ENCODE assay signal across 11 cellular contexts in the genomic region with DNA sequence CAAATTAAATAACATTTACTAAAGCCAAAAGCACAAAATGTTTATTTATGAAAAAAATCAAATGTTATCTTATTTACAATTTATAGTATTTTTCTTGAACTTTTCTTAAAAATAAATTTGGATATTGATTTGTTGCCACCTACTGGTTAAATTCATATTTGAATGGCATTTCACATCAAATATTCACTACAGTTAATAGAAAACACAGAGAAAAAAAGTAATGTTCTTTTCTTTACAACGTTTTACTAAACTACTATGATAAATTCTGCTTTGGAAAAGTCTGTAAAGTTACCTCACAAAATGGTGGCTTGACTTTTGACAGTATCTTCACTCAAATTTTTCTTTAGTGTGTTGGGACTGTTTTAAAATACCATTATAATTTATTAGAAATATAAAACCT. TPM values are rescaled to one million over a fixed set of nuclear protein-coding genes. Genes with fewer than 3 reads are reported as not detected.
DNase-seq lines count a peak whose midpoint lies in the region; ATAC-seq, FAIRE-seq and TF ChIP-seq lines count a peak whose summit lies in the region.
"Had no signal": no experiment of that assay in that cellular context is flagged by ENCODE, and none has a peak within 500 bp of the region (broad histone marks: within the 10 kb centered on the region; RNA-seq: fewer than 3 reads in every experiment).

No MANE protein-coding gene starts in this region.

- H3K27me3 Mint-ChIP-seq in HFFc6 (ENCODE audit: insufficient read depth): no peaks in the 10 kb centered on the region
- H3K27me3 Mint-ChIP-seq in astrocyte (ENCODE audit: low read depth, unreplicated experiment): no peaks in the 10 kb centered on the region
- no peaks in the 10 kb centered on the region for H3K27me3 Mint-ChIP-seq in activated CD4-positive, alpha-beta memory T cell treated with anti-CD3 and anti-CD28 coated beads for 36 hours
- H3K27me3 Mint-ChIP-seq: stimulated activated naive CD8-positive, alpha-beta T cell treated with anti-CD3 and anti-CD28 coated beads, Interleukin-15, Interleukin-2, amounts not matched to agents 100 ng/mL and 50 ng/mL, for 24 hours had no signal

- intact Hi-C loops in activated CD4-positive, alpha-beta memory T cell treated with anti-CD3 and anti-CD28 coated beads for 36 hours (cut with micrococcal nuclease): loop anchor here (2.0 to 5.0 kb wide), 4 partner anchors 184 to 414 kb away; no protein-coding TSS in a partner anchor

- H3K27me3 ChIP-seq in astrocyte (ENCODE audit: insufficient read depth, low read length): no peaks in the 10 kb centered on the region

- no peak overlapping the region for H3K4me3 ChIP-seq in astrocyte (ENCODE audit: insufficient read depth, low read depth, low read length)

- peaks cover 3% of the 10 kb centered on the region for H3K4me1 ChIP-seq in astrocyte (ENCODE audit: insufficient read depth, low read length)

- H2AFZ ChIP-seq in astrocyte (ENCODE audit: low read depth, low read length): no peak overlapping the region

- TF ChIP-seq CTCF in AG09319 (IDR thresholded peaks at IDR 0.05; ENCODE audit: low read depth, low read length) (peak; percentile 23), HFFc6 (IDR thresholded peaks at IDR 0.05) (peak; percentile 80), astrocyte (IDR thresholded peaks at IDR 0.05; ENCODE audit: insufficient read depth, low read depth, low read length) (peak; percentile 30)

- H3K79me2 ChIP-seq in astrocyte (ENCODE audit: insufficient read depth, low read length): peaks cover 49% of the 10 kb centered on the region

- no peaks in the 10 kb centered on the region for H3K36me3 ChIP-seq in astrocyte (ENCODE audit: insufficient read depth, low read length)

- CTCF ChIA-PET in activated CD4-positive, alpha-beta memory T cell treated with anti-CD3 and anti-CD28 coated beads for 36 hours (lab: Charles Lee): interaction anchor here (0.7 to 1.6 kb wide), 3 partner anchors 51 to 355 kb away, joined by 3 to 9 read pairs (median 4); no protein-coding TSS in a partner anchor

- H3K9me3 ChIP-seq in astrocyte (ENCODE audit: insufficient read depth, low read depth, low read length): no peaks in the 10 kb centered on the region

- DNase-seq in AG09319 (ENCODE audit: extremely low read depth, low read depth) (no peak), HFFc6 (no peak), astrocyte (ENCODE audit: low read depth) (no peak), medulla oblongata (ENCODE audit: extremely low spot score) (peak; percentile 40), hippocampal formation (lab: John Stamatoyannopoulos, UW) (no peak)
- no peak for DNase-seq in activated CD4-positive, CD25-positive, alpha-beta regulatory T cell (lab: John Stamatoyannopoulos, UW)
- no peak for DNase-seq in activated CD4-positive, alpha-beta memory T cell treated with anti-CD3 and anti-CD28 coated beads for 36 hours
- DNase-seq: NCI-H524, occipital lobe had no signal

- no peak overlapping the region for H3K4me2 ChIP-seq in astrocyte (ENCODE audit: low read length)

- peaks cover 66% of the 10 kb centered on the region for H4K20me1 ChIP-seq in astrocyte (ENCODE audit: insufficient read depth, low read length)

- no peak for ATAC-seq in HG02938 (IDR thresholded peaks at IDR 0.05; ENCODE audit: unreplicated experiment)

- peaks cover 15% of the 10 kb centered on the region for H3K4me1 Mint-ChIP-seq in HFFc6 (ENCODE audit: low read depth)
- H3K4me1 Mint-ChIP-seq in astrocyte (ENCODE audit: low read depth, unreplicated experiment): peaks cover 7% of the 10 kb centered on the region
- H3K4me1 Mint-ChIP-seq in activated CD4-positive, alpha-beta memory T cell treated with anti-CD3 and anti-CD28 coated beads for 36 hours (ENCODE audit: low read depth): peaks cover 19% of the 10 kb centered on the region

- POLR2A ChIA-PET in activated CD4-positive, alpha-beta memory T cell treated with anti-CD3 and anti-CD28 coated beads for 36 hours (lab: Charles Lee): no interaction called here

- H3K27ac ChIP-seq in astrocyte (ENCODE audit: low read depth, low read length): no peak overlapping the region

- H3K9ac ChIP-seq in astrocyte (ENCODE audit: low read length): no peak overlapping the region

- H3K36me3 Mint-ChIP-seq in HFFc6 (ENCODE audit: low read depth): no peaks in the 10 kb centered on the region
- no peaks in the 10 kb centered on the region for H3K36me3 Mint-ChIP-seq in astrocyte (ENCODE audit: low read depth, unreplicated experiment)
- no peaks in the 10 kb centered on the region for H3K36me3 Mint-ChIP-seq in activated CD4-positive, alpha-beta memory T cell treated with anti-CD3 and anti-CD28 coated beads for 36 hours

- no peak overlapping the region for H3K27ac Mint-ChIP-seq in HFFc6
- no peak overlapping the region for H3K27ac Mint-ChIP-seq in astrocyte (ENCODE audit: unreplicated experiment)
- H3K27ac Mint-ChIP-seq in activated CD4-positive, alpha-beta memory T cell treated with anti-CD3 and anti-CD28 coated beads for 36 hours: no peak overlapping the region
- H3K27ac Mint-ChIP-seq: stimulated activated naive CD8-positive, alpha-beta T cell treated with anti-CD3 and anti-CD28 coated beads, Interleukin-15, Interleukin-2, amounts not matched to agents 100 ng/mL and 50 ng/mL, for 24 hours had no signal

- H3K9me3 Mint-ChIP-seq in HFFc6 (no peaks in the 10 kb centered on the region), astrocyte (ENCODE audit: unreplicated experiment) (no peaks in the 10 kb centered on the region)
- no peaks in the 10 kb centered on the region for H3K9me3 Mint-ChIP-seq in activated CD4-positive, alpha-beta memory T cell treated with anti-CD3 and anti-CD28 coated beads for 36 hours
- H3K9me3 Mint-ChIP-seq: stimulated activated naive CD8-positive, alpha-beta T cell treated with anti-CD3 and anti-CD28 coated beads, Interleukin-15, Interleukin-2, amounts not matched to agents 100 ng/mL and 50 ng/mL, for 24 hours had no signal

- FAIRE-seq in astrocyte (lab: Jason Lieb, UNC): no peak

- H3K4me3 Mint-ChIP-seq in HFFc6 (no peak overlapping the region), astrocyte (ENCODE audit: unreplicated experiment) (no peak overlapping the region)
- no peak overlapping the region for H3K4me3 Mint-ChIP-seq in activated CD4-positive, alpha-beta memory T cell treated with anti-CD3 and anti-CD28 coated beads for 36 hours
- H3K4me3 Mint-ChIP-seq: stimulated activated naive CD8-positive, alpha-beta T cell treated with anti-CD3 and anti-CD28 coated beads, Interleukin-15, Interleukin-2, amounts not matched to agents 100 ng/mL and 50 ng/mL, for 24 hours had no signal

RNA-seq across cellular contexts. Expression of a gene that starts 52.7 kb away (rescaled TPM):
- total RNA-seq in HFFc6 (2021; fragmentation: NEBNext Ultra II Directional; extraction: Animal tissue kit (Norgen Biotek cat#: 25700)): 10 to 100 TPM; 45.2 to 49.3 (median 46.7) TPM
- total RNA-seq in astrocyte: 54.8 and 59.2 TPM in 2 replicates
- total RNA-seq in activated CD4-positive, alpha-beta memory T cell treated with anti-CD3 and anti-CD28 coated beads for 36 hours: 10 to 100 TPM; 39.1 to 40.6 TPM

Comparison
In these comparisons a context has a peak if more than half of its experiments do, and no peak if none do; other contexts are left out.
1. CTCF ChIP-seq: peak in every context shown above with its lines; median percentile 80 in HFFc6; 30 in astrocyte; 23 in AG09319.